Comparison of ENCODE assay signal across 8 cellular contexts in genomic region chr9:69759478-69760277, GRCh38.
DNase-seq lines count a peak whose midpoint lies in the region; ATAC-seq and TF ChIP-seq lines count a peak whose summit lies in the region.

PTAR1 (minus strand) TSS chr9:69760011; CDS start chr9:69759938, 73 bp downstream.

- peak; percentile 41 for DNase-seq in AG09309 (ENCODE audit: low read depth)
- DNase-seq in NCI-H345 (lab: John Stamatoyannopoulos, UW), result peak; percentile 92
- DNase-seq in activated CD4-positive, CD25-positive, alpha-beta regulatory T cell treated with anti-CD3 and anti-CD28 coated beads, Interleukin-2, amount 50 U/mL, for 16 hours (ENCODE audit: low read depth, low spot score), result peak; percentile 75
- peak; percentile 84 for DNase-seq in central memory CD4-positive, alpha-beta T cell
- peak; percentile 91 for DNase-seq in iris pigment epithelial cell (ENCODE audit: low read depth)
- DNase-seq in stimulated activated CD4-positive, alpha-beta T cell treated with anti-CD3 and anti-CD28 coated beads, Interleukin-12 subunit alpha, Interleukin-12 subunit beta, amount 100 ng/mL, for 24 hours (ENCODE audit: low read depth in 2 of 2), result peak; percentile 83 to 84

- TF ChIP-seq CTCF in AG09309 (IDR thresholded peaks at IDR 0.05; ENCODE audit: control insufficient read depth, insufficient read depth, low read depth, low read length, missing control alignments), result no peak

- ATAC-seq in GM19025 (IDR thresholded peaks at IDR 0.05; ENCODE audit: low read depth, unreplicated experiment), result peak; percentile 87
- ATAC-seq in HG03280 (IDR thresholded peaks at IDR 0.05; ENCODE audit: unreplicated experiment), result peak; percentile 89

- peak within 1 kb of the TSS; percentile 69 for H3K4me3 ChIP-seq in AG09309 (ENCODE audit: control insufficient read depth, low read depth, low read length)

Comparison
In these comparisons a context has a peak if more than half of its experiments do, and no peak if none do; other contexts are left out.
1. Peak in every context shown above with its lines: DNase-seq, ATAC-seq and H3K4me3 ChIP-seq.
2. DNase-seq: peak in every context shown above with its lines; median percentile 92 in NCI-H345; 91 in iris pigment epithelial cell; 84 in central memory CD4-positive, alpha-beta T cell; 84 in stimulated activated CD4-positive, alpha-beta T cell treated with anti-CD3 and anti-CD28 coated beads, Interleukin-12 subunit alpha, Interleukin-12 subunit beta, amount 100 ng/mL, for 24 hours; 75 in activated CD4-positive, CD25-positive, alpha-beta regulatory T cell treated with anti-CD3 and anti-CD28 coated beads, Interleukin-2, amount 50 U/mL, for 16 hours; 41 in AG09309.